1 cellular context compared by ENCODE assay signal in the genomic region with DNA sequence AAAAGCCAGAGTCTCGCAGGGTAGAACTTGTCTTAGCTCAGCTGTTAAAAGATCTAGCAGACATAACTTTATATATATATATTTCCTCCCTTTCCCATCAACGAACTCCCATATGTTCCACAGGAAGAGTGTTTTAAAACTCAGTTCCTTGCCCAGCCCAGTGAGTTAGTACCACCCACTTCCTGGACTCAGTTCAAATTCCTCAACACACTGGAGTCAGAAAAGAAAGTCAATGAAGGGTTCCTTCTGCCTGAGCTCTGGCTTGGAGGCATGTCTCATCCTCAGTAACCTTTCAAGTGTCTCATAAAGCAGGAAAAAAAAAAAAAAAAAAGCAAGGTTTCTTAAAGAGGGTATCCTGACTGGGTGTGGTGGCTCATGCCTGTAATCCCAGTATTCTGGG.
TF ChIP-seq lines count a peak whose summit lies in the region.

No MANE protein-coding gene starts in this region.

TF ChIP-seq in IMR-90, 13 proteins besides CTCF, POLR2A, EP300 and RAD21 (continued from another document):
- TF ChIP-seq, protein P1, sequence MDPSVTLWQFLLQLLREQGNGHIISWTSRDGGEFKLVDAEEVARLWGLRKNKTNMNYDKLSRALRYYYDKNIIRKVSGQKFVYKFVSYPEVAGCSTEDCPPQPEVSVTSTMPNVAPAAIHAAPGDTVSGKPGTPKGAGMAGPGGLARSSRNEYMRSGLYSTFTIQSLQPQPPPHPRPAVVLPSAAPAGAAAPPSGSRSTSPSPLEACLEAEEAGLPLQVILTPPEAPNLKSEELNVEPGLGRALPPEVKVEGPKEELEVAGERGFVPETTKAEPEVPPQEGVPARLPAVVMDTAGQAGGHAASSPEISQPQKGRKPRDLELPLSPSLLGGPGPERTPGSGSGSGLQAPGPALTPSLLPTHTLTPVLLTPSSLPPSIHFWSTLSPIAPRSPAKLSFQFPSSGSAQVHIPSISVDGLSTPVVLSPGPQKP (IDR thresholded peaks at IDR 0.05; ENCODE audit: borderline replicate concordance, low read depth, low read length), result no peak
- TF ChIP-seq MXI1 (IDR thresholded peaks at IDR 0.05; ENCODE audit: borderline replicate concordance, low read depth, low read length), result no peak
- no peak for TF ChIP-seq MAFK (IDR thresholded peaks at IDR 0.05; ENCODE audit: low read depth, low read length)
- TF ChIP-seq NFE2L2 (IDR thresholded peaks at IDR 0.05; ENCODE audit: low read depth, low read length), result no peak
- TF ChIP-seq USF2 (IDR thresholded peaks at IDR 0.05; ENCODE audit: low read depth, low read length), result no peak
- TF ChIP-seq CEBPB (IDR thresholded peaks at IDR 0.05; ENCODE audit: low read depth, low read length), result no peak
- no peak for TF ChIP-seq SMC3 (IDR thresholded peaks at IDR 0.05; ENCODE audit: low read depth, low read length)
- TF ChIP-seq BHLHE40 (IDR thresholded peaks at IDR 0.05; ENCODE audit: low read depth, low read length), result no peak
- no peak for TF ChIP-seq RCOR1 (IDR thresholded peaks at IDR 0.05; ENCODE audit: insufficient replicate concordance, low read length)
- TF ChIP-seq FOS (IDR thresholded peaks at IDR 0.05; ENCODE audit: low read depth, low read length), result no peak
TF ChIP-seq in IMR-90: peak in this region for 0.
